ENCODE assay signal across 14 cellular contexts in the genomic region with DNA sequence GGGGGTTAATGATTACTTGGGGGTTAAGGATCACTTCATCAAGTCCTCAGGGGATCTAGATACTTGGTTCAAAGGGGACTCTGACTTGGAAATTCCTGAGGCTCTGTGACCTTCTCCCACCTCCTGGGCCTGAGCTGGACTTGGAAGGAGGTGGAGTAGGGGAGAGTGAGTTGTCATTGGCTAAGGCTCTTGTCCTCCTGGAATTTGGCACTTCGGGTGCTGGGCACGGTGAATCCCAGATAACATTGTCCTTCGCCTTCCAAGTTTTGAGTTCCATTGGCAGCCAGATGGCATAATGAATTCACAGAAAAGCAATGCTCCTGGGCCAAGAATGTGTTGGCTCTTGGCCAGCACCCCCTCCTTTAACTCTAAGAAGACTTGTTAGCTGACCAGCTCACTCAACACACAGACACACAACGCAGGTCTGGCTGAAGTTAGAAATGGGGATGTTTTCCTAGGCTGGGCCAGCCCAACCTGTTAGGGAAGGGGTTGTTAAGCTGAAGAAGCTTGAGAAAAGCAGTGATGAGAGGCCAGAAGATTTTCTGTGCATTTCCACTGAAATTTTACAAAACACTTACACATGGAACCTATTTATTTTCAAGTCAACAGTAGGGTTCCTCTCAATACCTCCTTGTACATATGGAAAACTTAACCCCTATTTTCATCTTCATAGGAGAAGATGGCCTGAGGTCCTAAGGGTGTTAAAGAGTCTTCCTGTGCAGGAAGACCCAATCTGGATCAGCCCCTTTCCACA. TPM values are rescaled to one million over a fixed set of nuclear protein-coding genes. Genes with fewer than 3 reads are reported as not detected.
DNase-seq lines count a peak whose midpoint lies in the region; ATAC-seq and TF ChIP-seq lines count a peak whose summit lies in the region.
"Had no signal": no experiment of that assay in that cellular context is flagged by ENCODE, and none has a peak within 500 bp of the region (broad histone marks: within the 10 kb centered on the region; RNA-seq: fewer than 3 reads in every experiment).

No MANE protein-coding gene starts in this region.

- H3K4me1 ChIP-seq in fibroblast of lung (ENCODE audit: control insufficient read depth, extremely low read depth, insufficient read depth, low read length): no peaks in the 10 kb centered on the region
- no peaks in the 10 kb centered on the region for H3K4me1 ChIP-seq in colonic mucosa

- TF ChIP-seq CTCF in fibroblast of lung (conservative IDR thresholded peaks at IDR 0.05 in 1 of 2, IDR thresholded peaks at IDR 0.05 in 1 of 2; ENCODE audit: low read depth in 1 of 2, low read length in 2 of 2): no peak
- no peak for TF ChIP-seq CTCF in omental fat pad (IDR thresholded peaks at IDR 0.05)
- TF ChIP-seq CTCF in colonic mucosa (IDR thresholded peaks at IDR 0.05): no peak

- H3K79me2 ChIP-seq in fibroblast of lung (ENCODE audit: control insufficient read depth, insufficient read depth, low read length): no peaks in the 10 kb centered on the region

- H3K9ac ChIP-seq in fibroblast of lung (ENCODE audit: insufficient read depth, low read length) (no peak overlapping the region), colonic mucosa (ENCODE audit: low read depth in 2 of 2, low read length in 2 of 2) (no peak overlapping the region)

- no peak overlapping the region for H3K27ac ChIP-seq in fibroblast of lung (ENCODE audit: insufficient read depth, low read length)
- H3K27ac ChIP-seq in colonic mucosa: no peak overlapping the region
- H3K27ac ChIP-seq: spleen had no signal

- H3K36me3 ChIP-seq in MG63 (no peaks in the 10 kb centered on the region), fibroblast of lung (ENCODE audit: control insufficient read depth, insufficient read depth, low read length) (no peaks in the 10 kb centered on the region), colonic mucosa (no peaks in the 10 kb centered on the region)
- H3K36me3 ChIP-seq: spleen had no signal

- peak; percentile 72 for ATAC-seq in omental fat pad (ENCODE audit: low FRiP score)
- ATAC-seq: CD8-positive, alpha-beta T cell had no signal

- peak; percentile 20 for DNase-seq in AG08395 (ENCODE audit: low spot score)
- DNase-seq in MG63: peak; percentile 98
- DNase-seq in fibroblast of lung (ENCODE audit: low read depth in 2 of 2): peak; percentile 11 to 57
- DNase-seq in omental fat pad (ENCODE audit: low spot score): no peak
- no peak for DNase-seq in COLO829 (ENCODE audit: low spot score)
- no peak for DNase-seq in activated gamma-delta T cell (lab: John Stamatoyannopoulos, UW)
- no peak for DNase-seq in amniotic stem cell (lab: John Stamatoyannopoulos, UW)
- no peak for DNase-seq in colonic mucosa
- DNase-seq: MV-4-11; spleen; stimulated activated naive CD4-positive, alpha-beta T cell had no signal

- H3K4me2 ChIP-seq in fibroblast of lung (ENCODE audit: extremely low read depth, insufficient read depth, low read length): no peak overlapping the region

- no peaks in the 10 kb centered on the region for H4K20me1 ChIP-seq in fibroblast of lung (ENCODE audit: control insufficient read depth, extremely low read depth, insufficient read depth, low read length)

- intact Hi-C loops in colonic mucosa (cut with DNase I): no loop called here

- no peak overlapping the region for H2AFZ ChIP-seq in fibroblast of lung (ENCODE audit: low read length)

- H3K9me3 ChIP-seq in MG63: no peaks in the 10 kb centered on the region
- H3K9me3 ChIP-seq in fibroblast of lung (ENCODE audit: control insufficient read depth, insufficient read depth, low read depth, low read length): no peaks in the 10 kb centered on the region
- no peaks in the 10 kb centered on the region for H3K9me3 ChIP-seq in colonic mucosa
- H3K9me3 ChIP-seq: spleen had no signal

- H3K4me3 ChIP-seq in MG63 (no peak overlapping the region), fibroblast of lung (replicated peaks in 1 of 4; ENCODE audit: control extremely low read depth in 1 of 4, insufficient read depth in 1 of 4, low read depth in 3 of 4, low read length in 4 of 4) (no peak overlapping the region), colonic mucosa (no peak overlapping the region)
- H3K4me3 ChIP-seq: spleen had no signal

- H3K27me3 ChIP-seq in MG63 (no peaks in the 10 kb centered on the region), fibroblast of lung (ENCODE audit: control insufficient read depth, insufficient read depth, low read length) (no peaks in the 10 kb centered on the region), colonic mucosa (no peaks in the 10 kb centered on the region)

RNA-seq across cellular contexts. Expression of gene SLC26A9, which starts 29.6 kb away (rescaled TPM):
- not detected in 2 replicates for total RNA-seq in MG63 (2014; rRNA removed; shearing (Covaris generic); ENCODE audit: low replicate concordance)
- total RNA-seq in fibroblast of lung: not detected in 2 replicates
- polyA plus RNA-seq in fibroblast of lung: not detected in 2 replicates
- not detected in 2 replicates for polyA plus RNA-seq in fibroblast of lung (2012)
- polyA minus RNA-seq in fibroblast of lung (ENCODE audit: low replicate concordance): not detected in 2 replicates
- total RNA-seq in omental fat pad: under 1 TPM in 2 of 4 donors, not detected in 2; 0.24 to 0.37 TPM
- total RNA-seq in colonic mucosa: not detected
- total RNA-seq: activated T-helper 1 cell treated with anti-CD3 and anti-CD28 coated beads, Interleukin-12 subunit alpha, Interleukin-12 subunit beta, Interleukin-2, Interleukin-4 antibody, amounts not matched to agents 30 ng/mL and 10 ng/mL and 1 ng/mL, durations not matched to agents 14 hours and 24 hours and 36 hours; CD8-positive, alpha-beta T cell; dermis microvascular lymphatic vessel endothelial cell; spleen had no signal

Comparison
In these comparisons a context has a peak if more than half of its experiments do, and no peak if none do; other contexts are left out.
1. DNase-seq: peak in AG08395 (single experiment), MG63 (single experiment) and fibroblast of lung (2 of 2); none in omental fat pad (single experiment), COLO829 (single experiment), activated gamma-delta T cell (single experiment), amniotic stem cell (single experiment) and colonic mucosa (single experiment).